ENCODE assay signal across 1 cellular context in the genomic region with DNA sequence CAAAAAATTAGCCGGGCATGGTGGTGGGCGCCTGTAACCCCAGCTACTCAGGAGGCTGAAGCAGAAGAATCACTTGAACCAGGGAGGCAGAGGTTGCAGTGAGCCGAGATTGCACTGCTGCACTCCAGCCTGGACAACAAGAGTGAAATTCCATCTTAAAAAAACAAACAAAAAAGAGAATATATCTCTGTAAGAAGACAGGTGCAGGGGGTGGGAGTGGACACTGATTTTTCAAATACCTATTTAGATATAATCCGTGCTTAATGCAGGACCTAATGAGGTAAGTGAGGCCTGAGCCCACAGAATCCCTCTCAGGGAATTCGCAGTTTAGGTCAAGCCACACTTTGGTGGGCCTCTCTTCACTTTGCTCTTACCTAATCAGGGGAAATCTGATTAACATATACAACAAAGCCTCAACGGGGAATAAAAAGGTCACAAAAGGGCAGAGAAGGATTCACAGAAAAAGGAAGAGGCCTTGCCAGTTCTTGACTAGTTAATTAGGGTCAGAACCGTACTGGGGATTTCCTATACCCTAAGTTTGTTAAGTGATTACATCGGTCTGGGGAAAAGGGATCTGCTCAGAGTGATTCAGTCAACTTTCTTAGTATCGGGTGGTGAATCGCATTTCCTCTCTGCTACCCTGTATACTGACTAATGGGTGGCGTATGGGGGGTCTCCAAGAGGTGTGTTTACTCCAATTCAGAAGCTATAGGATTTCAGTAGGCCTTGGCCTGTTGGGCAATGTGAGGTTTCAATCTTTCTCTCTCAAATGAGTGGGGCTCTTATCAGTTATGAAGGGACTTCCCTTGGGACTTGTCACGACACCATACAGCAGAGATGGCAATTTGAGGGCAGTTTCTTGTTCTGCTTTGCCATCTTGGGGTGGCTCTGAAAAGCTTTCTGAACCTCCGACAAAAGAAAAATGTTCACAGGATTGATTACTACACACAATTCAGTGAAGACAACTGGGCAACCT.
TF ChIP-seq lines count a peak whose summit lies in the region.

No MANE protein-coding gene starts in this region.

TF ChIP-seq in HEK293, 187 proteins besides CTCF, POLR2A, EP300 and RAD21 (continued from another document):
- TF ChIP-seq, protein P1, sequence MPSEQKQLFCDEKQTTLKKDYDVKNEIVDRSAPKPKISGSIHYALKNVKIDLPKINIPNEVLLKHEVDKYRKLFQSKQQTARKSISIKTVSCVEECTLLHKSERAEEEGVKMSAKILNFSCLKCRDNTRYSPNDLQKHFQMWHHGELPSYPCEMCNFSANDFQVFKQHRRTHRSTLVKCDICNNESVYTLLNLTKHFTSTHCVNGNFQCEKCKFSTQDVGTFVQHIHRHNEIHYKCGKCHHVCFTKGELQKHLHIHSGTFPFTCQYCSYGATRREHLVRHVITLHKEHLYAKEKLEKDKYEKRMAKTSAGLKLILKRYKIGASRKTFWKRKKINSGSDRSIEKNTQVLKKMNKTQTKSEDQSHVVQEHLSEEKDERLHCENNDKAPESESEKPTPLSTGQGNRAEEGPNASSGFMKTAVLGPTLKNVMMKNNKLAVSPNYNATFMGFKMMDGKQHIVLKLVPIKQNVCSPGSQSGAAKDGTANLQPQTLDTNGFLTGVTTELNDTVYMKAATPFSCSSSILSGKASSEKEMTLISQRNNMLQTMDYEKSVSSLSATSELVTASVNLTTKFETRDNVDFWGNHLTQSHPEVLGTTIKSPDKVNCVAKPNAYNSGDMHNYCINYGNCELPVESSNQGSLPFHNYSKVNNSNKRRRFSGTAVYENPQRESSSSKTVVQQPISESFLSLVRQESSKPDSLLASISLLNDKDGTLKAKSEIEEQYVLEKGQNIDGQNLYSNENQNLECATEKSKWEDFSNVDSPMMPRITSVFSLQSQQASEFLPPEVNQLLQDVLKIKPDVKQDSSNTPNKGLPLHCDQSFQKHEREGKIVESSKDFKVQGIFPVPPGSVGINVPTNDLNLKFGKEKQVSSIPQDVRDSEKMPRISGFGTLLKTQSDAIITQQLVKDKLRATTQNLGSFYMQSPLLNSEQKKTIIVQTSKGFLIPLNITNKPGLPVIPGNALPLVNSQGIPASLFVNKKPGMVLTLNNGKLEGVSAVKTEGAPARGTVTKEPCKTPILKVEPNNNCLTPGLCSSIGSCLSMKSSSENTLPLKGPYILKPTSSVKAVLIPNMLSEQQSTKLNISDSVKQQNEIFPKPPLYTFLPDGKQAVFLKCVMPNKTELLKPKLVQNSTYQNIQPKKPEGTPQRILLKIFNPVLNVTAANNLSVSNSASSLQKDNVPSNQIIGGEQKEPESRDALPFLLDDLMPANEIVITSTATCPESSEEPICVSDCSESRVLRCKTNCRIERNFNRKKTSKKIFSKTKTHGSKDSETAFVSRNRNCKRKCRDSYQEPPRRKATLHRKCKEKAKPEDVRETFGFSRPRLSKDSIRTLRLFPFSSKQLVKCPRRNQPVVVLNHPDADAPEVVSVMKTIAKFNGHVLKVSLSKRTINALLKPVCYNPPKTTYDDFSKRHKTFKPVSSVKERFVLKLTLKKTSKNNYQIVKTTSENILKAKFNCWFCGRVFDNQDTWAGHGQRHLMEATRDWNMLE (tag by site-specific recombination; conservative IDR thresholded peaks at IDR 0.05; ENCODE audit: low read depth): 0 out of 2 replicates have a peak, but pooled peaks have one; percentile 1
- TF ChIP-seq ZFP37 (tag by site-specific recombination; IDR thresholded peaks at IDR 0.05): no peak
- TF ChIP-seq, protein P2, sequence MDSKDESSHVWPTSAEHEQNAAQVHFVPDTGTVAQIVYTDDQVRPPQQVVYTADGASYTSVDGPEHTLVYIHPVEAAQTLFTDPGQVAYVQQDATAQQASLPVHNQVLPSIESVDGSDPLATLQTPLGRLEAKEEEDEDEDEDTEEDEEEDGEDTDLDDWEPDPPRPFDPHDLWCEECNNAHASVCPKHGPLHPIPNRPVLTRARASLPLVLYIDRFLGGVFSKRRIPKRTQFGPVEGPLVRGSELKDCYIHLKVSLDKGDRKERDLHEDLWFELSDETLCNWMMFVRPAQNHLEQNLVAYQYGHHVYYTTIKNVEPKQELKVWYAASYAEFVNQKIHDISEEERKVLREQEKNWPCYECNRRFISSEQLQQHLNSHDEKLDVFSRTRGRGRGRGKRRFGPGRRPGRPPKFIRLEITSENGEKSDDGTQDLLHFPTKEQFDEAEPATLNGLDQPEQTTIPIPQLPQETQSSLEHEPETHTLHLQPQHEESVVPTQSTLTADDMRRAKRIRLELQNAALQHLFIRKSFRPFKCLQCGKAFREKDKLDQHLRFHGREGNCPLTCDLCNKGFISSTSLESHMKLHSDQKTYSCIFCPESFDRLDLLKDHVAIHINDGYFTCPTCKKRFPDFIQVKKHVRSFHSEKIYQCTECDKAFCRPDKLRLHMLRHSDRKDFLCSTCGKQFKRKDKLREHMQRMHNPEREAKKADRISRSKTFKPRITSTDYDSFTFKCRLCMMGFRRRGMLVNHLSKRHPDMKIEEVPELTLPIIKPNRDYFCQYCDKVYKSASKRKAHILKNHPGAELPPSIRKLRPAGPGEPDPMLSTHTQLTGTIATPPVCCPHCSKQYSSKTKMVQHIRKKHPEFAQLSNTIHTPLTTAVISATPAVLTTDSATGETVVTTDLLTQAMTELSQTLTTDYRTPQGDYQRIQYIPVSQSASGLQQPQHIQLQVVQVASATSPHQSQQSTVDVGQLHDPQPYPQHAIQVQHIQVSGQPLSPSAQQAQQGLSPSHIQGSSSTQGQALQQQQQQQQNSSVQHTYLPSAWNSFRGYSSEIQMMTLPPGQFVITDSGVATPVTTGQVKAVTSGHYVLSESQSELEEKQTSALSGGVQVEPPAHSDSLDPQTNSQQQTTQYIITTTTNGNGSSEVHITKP (tag by site-specific recombination; IDR thresholded peaks at IDR 0.05): 0 out of 2 replicates have a peak, but pooled peaks have one; percentile 8
- no peak for TF ChIP-seq YY2 (tag by site-specific recombination; IDR thresholded peaks at IDR 0.05)
- TF ChIP-seq, protein P3, sequence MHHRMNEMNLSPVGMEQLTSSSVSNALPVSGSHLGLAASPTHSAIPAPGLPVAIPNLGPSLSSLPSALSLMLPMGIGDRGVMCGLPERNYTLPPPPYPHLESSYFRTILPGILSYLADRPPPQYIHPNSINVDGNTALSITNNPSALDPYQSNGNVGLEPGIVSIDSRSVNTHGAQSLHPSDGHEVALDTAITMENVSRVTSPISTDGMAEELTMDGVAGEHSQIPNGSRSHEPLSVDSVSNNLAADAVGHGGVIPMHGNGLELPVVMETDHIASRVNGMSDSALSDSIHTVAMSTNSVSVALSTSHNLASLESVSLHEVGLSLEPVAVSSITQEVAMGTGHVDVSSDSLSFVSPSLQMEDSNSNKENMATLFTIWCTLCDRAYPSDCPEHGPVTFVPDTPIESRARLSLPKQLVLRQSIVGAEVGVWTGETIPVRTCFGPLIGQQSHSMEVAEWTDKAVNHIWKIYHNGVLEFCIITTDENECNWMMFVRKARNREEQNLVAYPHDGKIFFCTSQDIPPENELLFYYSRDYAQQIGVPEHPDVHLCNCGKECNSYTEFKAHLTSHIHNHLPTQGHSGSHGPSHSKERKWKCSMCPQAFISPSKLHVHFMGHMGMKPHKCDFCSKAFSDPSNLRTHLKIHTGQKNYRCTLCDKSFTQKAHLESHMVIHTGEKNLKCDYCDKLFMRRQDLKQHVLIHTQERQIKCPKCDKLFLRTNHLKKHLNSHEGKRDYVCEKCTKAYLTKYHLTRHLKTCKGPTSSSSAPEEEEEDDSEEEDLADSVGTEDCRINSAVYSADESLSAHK (tag by site-specific recombination; IDR thresholded peaks at IDR 0.05): 0 out of 2 replicates have a peak, but pooled peaks have one; percentile 24
- TF ChIP-seq ZNF621 (tag by site-specific recombination; IDR thresholded peaks at IDR 0.05): no peak
- TF ChIP-seq ZNF23 (tag by site-specific recombination; IDR thresholded peaks at IDR 0.05; ENCODE audit: borderline replicate concordance): no peak
- no peak for TF ChIP-seq ZNF280D (tag by site-specific recombination; IDR thresholded peaks at IDR 0.05)
- TF ChIP-seq ZXDB (tag by site-specific recombination; IDR thresholded peaks at IDR 0.05): 0 out of 2 replicates have a peak, but pooled peaks have one; percentile 14
- TF ChIP-seq ZBTB17 (tag by site-specific recombination; IDR thresholded peaks at IDR 0.05): peak; percentile 55; the same call in 1 of the 2 replicates
- no peak for TF ChIP-seq ZNF184 (tag by site-specific recombination; IDR thresholded peaks at IDR 0.05)
- TF ChIP-seq SETDB1 (IDR thresholded peaks at IDR 0.05; ENCODE audit: insufficient read length, low read length): no peak
- no peak for TF ChIP-seq ZIC2 (tag by site-specific recombination; IDR thresholded peaks at IDR 0.05)
- TF ChIP-seq, protein P4, sequence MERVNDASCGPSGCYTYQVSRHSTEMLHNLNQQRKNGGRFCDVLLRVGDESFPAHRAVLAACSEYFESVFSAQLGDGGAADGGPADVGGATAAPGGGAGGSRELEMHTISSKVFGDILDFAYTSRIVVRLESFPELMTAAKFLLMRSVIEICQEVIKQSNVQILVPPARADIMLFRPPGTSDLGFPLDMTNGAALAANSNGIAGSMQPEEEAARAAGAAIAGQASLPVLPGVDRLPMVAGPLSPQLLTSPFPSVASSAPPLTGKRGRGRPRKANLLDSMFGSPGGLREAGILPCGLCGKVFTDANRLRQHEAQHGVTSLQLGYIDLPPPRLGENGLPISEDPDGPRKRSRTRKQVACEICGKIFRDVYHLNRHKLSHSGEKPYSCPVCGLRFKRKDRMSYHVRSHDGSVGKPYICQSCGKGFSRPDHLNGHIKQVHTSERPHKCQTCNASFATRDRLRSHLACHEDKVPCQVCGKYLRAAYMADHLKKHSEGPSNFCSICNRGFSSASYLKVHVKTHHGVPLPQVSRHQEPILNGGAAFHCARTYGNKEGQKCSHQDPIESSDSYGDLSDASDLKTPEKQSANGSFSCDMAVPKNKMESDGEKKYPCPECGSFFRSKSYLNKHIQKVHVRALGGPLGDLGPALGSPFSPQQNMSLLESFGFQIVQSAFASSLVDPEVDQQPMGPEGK (tag by site-specific recombination; IDR thresholded peaks at IDR 0.05): peak; percentile 40; the same call in 1 of the 2 replicates
- TF ChIP-seq ZNF514 (tag by site-specific recombination; IDR thresholded peaks at IDR 0.05): no peak
- peak; percentile 69 for TF ChIP-seq GFI1B (tag by site-specific recombination; IDR thresholded peaks at IDR 0.05)
- TF ChIP-seq ZNF366 (tag by site-specific recombination; conservative IDR thresholded peaks at IDR 0.05): no peak
- TF ChIP-seq ZNF610 (tag by site-specific recombination; IDR thresholded peaks at IDR 0.05; ENCODE audit: borderline replicate concordance): no peak
- TF ChIP-seq SCRT2 (tag by site-specific recombination; IDR thresholded peaks at IDR 0.05): no peak
- no peak for TF ChIP-seq PRDM2 (tag by site-specific recombination; IDR thresholded peaks at IDR 0.05; ENCODE audit: borderline replicate concordance)
- no peak for TF ChIP-seq ZNF391 (tag by site-specific recombination; IDR thresholded peaks at IDR 0.05; ENCODE audit: borderline replicate concordance, low read depth)
- no peak for TF ChIP-seq ZNF629 (tag by site-specific recombination; IDR thresholded peaks at IDR 0.05)
- TF ChIP-seq SALL2 (tag by site-specific recombination; IDR thresholded peaks at IDR 0.05; ENCODE audit: borderline replicate concordance): no peak
